13 cellular contexts compared by ENCODE assay signal in genomic region chr7:128270799-128271411, GRCh38. TPM values are rescaled to one million over a fixed set of nuclear protein-coding genes. Genes with fewer than 3 reads are reported as not detected.
A peak's percentile ranks its signal among the peaks of the same experiment; 100 is the strongest.
DNase-seq lines count a peak whose midpoint lies in the region; ATAC-seq and TF ChIP-seq lines count a peak whose summit lies in the region.
"Had no signal": no experiment of that assay in that cellular context is flagged by ENCODE, and none has a peak within 500 bp of the region (broad histone marks: within the 10 kb centered on the region; RNA-seq: fewer than 3 reads in every experiment).

No MANE protein-coding gene starts in this region.

- CTCF ChIA-PET in CD4-positive, alpha-beta T cell (lab: Charles Lee): no interaction called here

- no peak overlapping the region for H3K56ac ChIP-seq in H9 (ENCODE audit: insufficient read length, low read depth, low read length)

- H3K4me2 ChIP-seq in H9 (ENCODE audit: insufficient read depth, insufficient read length, low read length): no peak overlapping the region

- no peaks in the 10 kb centered on the region for H3K36me3 Mint-ChIP-seq in H9 (ENCODE audit: insufficient read depth in 1 of 3, low read depth in 3 of 3)
- no peaks in the 10 kb centered on the region for H3K36me3 Mint-ChIP-seq in CD4-positive, alpha-beta T cell (ENCODE audit: low read depth)

- H3K18ac ChIP-seq in H9 (ENCODE audit: insufficient read length, low read depth, low read length): no peak overlapping the region

- peaks cover 12% of the 10 kb centered on the region; the same call in 1 of the 2 replicates for H3K4me1 ChIP-seq in H9 (ENCODE audit: insufficient read depth, low read length)

- H3K79me1 ChIP-seq in H9 (ENCODE audit: insufficient read depth, low read depth, low read length, poor library complexity, severe bottlenecking): no peaks in the 10 kb centered on the region

- H3K27ac ChIP-seq in H9 (ENCODE audit: insufficient read length, low read depth, low read length) (no peak overlapping the region), skin epidermis (no peak overlapping the region)
- no peak overlapping the region for H3K27ac ChIP-seq in CD4-positive, alpha-beta T cell (ENCODE audit: low read depth, low read length)

- peaks cover 14% of the 10 kb centered on the region for H3K27me3 Mint-ChIP-seq in H9 (ENCODE audit: low read depth)
- peaks cover 37% of the 10 kb centered on the region for H3K27me3 Mint-ChIP-seq in CD4-positive, alpha-beta T cell

- H3K79me2 ChIP-seq in H9 (ENCODE audit: insufficient read depth, low read length): no peaks in the 10 kb centered on the region

- no peak overlapping the region for H2AK5ac ChIP-seq in H9 (ENCODE audit: insufficient read length, low read length)

- TF ChIP-seq CTCF in H9 (conservative IDR thresholded peaks at IDR 0.05): no peak
- TF ChIP-seq CTCF in cardiac fibroblast (IDR thresholded peaks at IDR 0.05; ENCODE audit: low read depth, low read length): peak; percentile 13
- TF ChIP-seq CTCF in kidney epithelial cell (IDR thresholded peaks at IDR 0.05; ENCODE audit: insufficient read depth, low read length, poor library complexity, severe bottlenecking): peak; percentile 38
- no peak for TF ChIP-seq CTCF in CD4-positive, alpha-beta T cell (IDR thresholded peaks at IDR 0.05)

- no peak overlapping the region for H4K8ac ChIP-seq in H9 (replicated peaks; ENCODE audit: insufficient read length, low read depth, low read length)

- no peaks in the 10 kb centered on the region for H3K9me3 ChIP-seq in H9 (ENCODE audit: control insufficient read depth, low read depth, low read length)
- H3K9me3 ChIP-seq in CD4-positive, alpha-beta T cell (ENCODE audit: control insufficient read depth, low read length): no peaks in the 10 kb centered on the region

- no peak overlapping the region for H3K23ac ChIP-seq in H9 (ENCODE audit: insufficient read length, low read depth, low read length)

- WGBS in H9 (ENCODE audit: extremely low coverage, insufficient read length, low lambda C conversion rate): no CpG with 5 or more reads among the region's 39 CpGs

- H4K20me1 ChIP-seq in H9 (ENCODE audit: control insufficient read depth, insufficient read depth, insufficient read length): no peaks in the 10 kb centered on the region

- H2BK12ac ChIP-seq in H9 (ENCODE audit: insufficient read length, low read depth, low read length): no peak overlapping the region

- no peak overlapping the region; a peak in 1 of 5 replicates for H3K4me3 Mint-ChIP-seq in H9
- H3K4me3 Mint-ChIP-seq in CD4-positive, alpha-beta T cell: no peak overlapping the region
- H3K4me3 Mint-ChIP-seq: activated T-helper 17 cell treated with anti-CD3 and anti-CD28 coated beads, Interleukin-2, amount 50 U/mL, for 72 hours had no signal

- no peaks in the 10 kb centered on the region for H3K23me2 ChIP-seq in H9 (ENCODE audit: insufficient read length, low read depth, low read length, poor library complexity, severe bottlenecking)

- H3K27ac Mint-ChIP-seq in H9: no peak overlapping the region
- H3K27ac Mint-ChIP-seq in CD4-positive, alpha-beta T cell: no peak overlapping the region
- H3K27ac Mint-ChIP-seq: activated T-helper 17 cell treated with anti-CD3 and anti-CD28 coated beads, Interleukin-2, amount 50 U/mL, for 72 hours had no signal

- intact Hi-C loops in CD4-positive, alpha-beta T cell (cut with DNase I, micrococcal nuclease): no loop called here

- H2BK20ac ChIP-seq in H9 (ENCODE audit: low read depth, low read length, poor library complexity, severe bottlenecking): no peak overlapping the region

- no peak overlapping the region for H2BK15ac ChIP-seq in H9 (ENCODE audit: low read depth, low read length)

- DNase-seq in H9 (peak; percentile 60), cardiac fibroblast (ENCODE audit: low read depth in 2 of 2) (no peak), kidney epithelial cell (ENCODE audit: low read depth) (no peak), NCI-H226 (no peak)
- no peak for DNase-seq in CD4-positive, alpha-beta T cell
- DNase-seq: activated CD4-positive, CD25-positive, alpha-beta regulatory T cell; DND-41; NCI-H69; SHP77 treated with DMSO at 0.1 percent for 48 hours had no signal

- H3K4me3 ChIP-seq in cardiac fibroblast (replicated peaks in 1 of 2; ENCODE audit: low read depth in 2 of 2, low read length in 2 of 2): peak overlapping the region in 1 of 2 donors; percentile 37
- H3K4me3 ChIP-seq in kidney epithelial cell (ENCODE audit: low read depth, low read length): no peak overlapping the region
- H3K4me3 ChIP-seq in skin epidermis: peak overlapping the region in 4 of 7 experiments; percentile 16 to 34 (median 22)

- no peak overlapping the region for H4K91ac ChIP-seq in H9 (ENCODE audit: insufficient read length, low read depth, low read length)

- POLR2A ChIA-PET in CD4-positive, alpha-beta T cell (lab: Charles Lee): no interaction called here

- no peak overlapping the region for H2BK5ac ChIP-seq in H9 (ENCODE audit: insufficient read length, low read length)

- no peaks in the 10 kb centered on the region; a peak in 1 of 5 replicates for H3K9me3 Mint-ChIP-seq in H9
- H3K9me3 Mint-ChIP-seq in CD4-positive, alpha-beta T cell: no peaks in the 10 kb centered on the region
- H3K9me3 Mint-ChIP-seq: activated T-helper 17 cell treated with anti-CD3 and anti-CD28 coated beads, Interleukin-2, amount 50 U/mL, for 72 hours had no signal

- no peak overlapping the region for H3T11ph ChIP-seq in H9 (ENCODE audit: low read length)

- ATAC-seq in HG03457 (IDR thresholded peaks at IDR 0.05; ENCODE audit: unreplicated experiment): no peak
- no peak for ATAC-seq in CD4-positive, alpha-beta T cell (ENCODE audit: poor library complexity)
- ATAC-seq: activated T-helper 17 cell treated with anti-CD3 and anti-CD28 coated beads, Interleukin-2, amount 50 U/mL, for 72 hours had no signal

- H3K36me3 ChIP-seq in kidney epithelial cell (ENCODE audit: control insufficient read depth, insufficient read depth, low read length): no peaks in the 10 kb centered on the region

- H3K4me1 Mint-ChIP-seq in H9: peaks cover 52 to 59% of the 10 kb centered on the region in 2 experiments
- H3K4me1 Mint-ChIP-seq in CD4-positive, alpha-beta T cell (ENCODE audit: low read depth): no peaks in the 10 kb centered on the region
- H3K4me1 Mint-ChIP-seq: activated T-helper 17 cell treated with anti-CD3 and anti-CD28 coated beads, Interleukin-2, amount 50 U/mL, for 72 hours had no signal

- no peak overlapping the region for H3K4ac ChIP-seq in H9 (ENCODE audit: low read depth, low read length)

- H2AFZ ChIP-seq in H9 (ENCODE audit: low read length): no peak overlapping the region

- H3K27me3 ChIP-seq in H9 (ENCODE audit: insufficient read depth, low read length) (no peaks in the 10 kb centered on the region), kidney epithelial cell (ENCODE audit: control insufficient read depth, insufficient read depth, low read length) (peaks cover 54% of the 10 kb centered on the region)
- H3K27me3 ChIP-seq in CD4-positive, alpha-beta T cell (ENCODE audit: control insufficient read depth, insufficient read depth, low read length): peaks cover 16% of the 10 kb centered on the region

- H3K14ac ChIP-seq in H9 (ENCODE audit: insufficient read depth, low read length): peak overlapping the region; percentile 24; the same call in 1 of the 2 replicates

- H3K9ac ChIP-seq in H9 (ENCODE audit: extremely low read depth, insufficient read length, low read length): no peak overlapping the region

- H2BK120ac ChIP-seq in H9 (ENCODE audit: low read depth, low read length, poor library complexity, severe bottlenecking): no peak overlapping the region

- H4K5ac ChIP-seq in H9 (ENCODE audit: insufficient read length, low read depth, low read length): no peak overlapping the region

RNA-seq across cellular contexts. Expression of gene LEP, which starts 29.8 kb away (rescaled TPM):
- total RNA-seq in H9 (2021): not detected in 2 replicates
- not detected in 2 replicates for total RNA-seq in kidney epithelial cell
- not detected for total RNA-seq in CD4-positive, alpha-beta T cell
- total RNA-seq: activated T-helper 17 cell treated with anti-CD3 and anti-CD28 coated beads, Interleukin-2, amount 50 U/mL, for 72 hours; mononuclear cell had no signal

Comparison
In these comparisons a context has a peak if more than half of its experiments do, and no peak if none do; other contexts are left out.
1. CTCF ChIP-seq: peak in cardiac fibroblast (single experiment) and kidney epithelial cell (single experiment); none in H9 (single experiment) and CD4-positive, alpha-beta T cell (single experiment).